25 cellular contexts compared by ENCODE assay signal in genomic region chr17:43938838-43939182, GRCh38. TPM values are rescaled to one million over a fixed set of nuclear protein-coding genes. Genes with fewer than 3 reads are reported as not detected.
DNase-seq lines count a peak whose midpoint lies in the region; ATAC-seq and TF ChIP-seq lines count a peak whose summit lies in the region.
"Had no signal": no experiment of that assay in that cellular context is flagged by ENCODE, and none has a peak within 500 bp of the region (broad histone marks: within the 10 kb centered on the region; RNA-seq: fewer than 3 reads in every experiment).

No MANE protein-coding gene starts in this region.

- POLR2A ChIA-PET in T-cell (lab: Charles Lee): no interaction called here
- POLR2A ChIA-PET in SK-N-SH (lab: Yijun Ruan, JAX): no interaction called here

- 77% methylated on average over 6 of the region's 6 CpGs for WGBS in SK-N-SH (ENCODE audit: low lambda C conversion rate)

- H4K20me1 ChIP-seq in SK-N-SH (ENCODE audit: insufficient read depth): no peaks in the 10 kb centered on the region

- no peaks in the 10 kb centered on the region for H3K36me3 ChIP-seq in SK-N-SH (replicated peaks in 1 of 2; ENCODE audit: control insufficient read depth in 1 of 2, insufficient read depth in 2 of 2, low read length in 1 of 2)

- H3K4me2 ChIP-seq in SK-N-SH: no peak overlapping the region

- TF ChIP-seq RAD21 in SK-N-SH (IDR thresholded peaks at IDR 0.05; ENCODE audit: low read length): no peak

- H3K36me3 Mint-ChIP-seq in T-cell (no peaks in the 10 kb centered on the region), naive B cell (no peaks in the 10 kb centered on the region)
- H3K36me3 Mint-ChIP-seq: mesothelial cell of epicardium; stimulated activated naive B cell treated with anti-CD40 and anti-IgM and Interleukin-4, amounts not matched to agents 10 μg/mL and 1 μg/mL and 100 μg/mL, for 72 hours had no signal

- H3K27me3 Mint-ChIP-seq in stimulated activated naive CD8-positive, alpha-beta T cell treated with anti-CD3 and anti-CD28 coated beads, Interleukin-15, amount 100 ng/mL, for 72 hours: peaks cover 28% of the 10 kb centered on the region
- H3K27me3 Mint-ChIP-seq in T-cell (peaks cover 0 to 16% of the 10 kb centered on the region in 2 donors), naive B cell (peaks cover 13 to 56% (median 35%) of the 10 kb centered on the region in 3 donors)

- H3K4me1 ChIP-seq in SK-N-SH (ENCODE audit: control insufficient read depth in 1 of 2, insufficient read depth in 2 of 2, low read depth in 1 of 2, low read length in 1 of 2): peaks cover 0 to 7% of the 10 kb centered on the region in 2 experiments; a peak in 1 of 4 replicates

- H3K9me3 Mint-ChIP-seq in stimulated activated naive CD8-positive, alpha-beta T cell treated with anti-CD3 and anti-CD28 coated beads, Interleukin-15, amount 100 ng/mL, for 72 hours: no peaks in the 10 kb centered on the region
- no peaks in the 10 kb centered on the region for H3K9me3 Mint-ChIP-seq in T-cell
- no peaks in the 10 kb centered on the region for H3K9me3 Mint-ChIP-seq in naive B cell
- H3K9me3 Mint-ChIP-seq: HFFc6; mesothelial cell of epicardium; stimulated activated naive B cell treated with anti-CD40 and anti-IgM and Interleukin-4, amounts not matched to agents 10 μg/mL and 1 μg/mL and 100 μg/mL, for 72 hours had no signal

- H3K4me1 Mint-ChIP-seq in stimulated activated naive CD8-positive, alpha-beta T cell treated with anti-CD3 and anti-CD28 coated beads, Interleukin-15, amount 100 ng/mL, for 72 hours: peaks cover 28% of the 10 kb centered on the region
- peaks cover 0 to 13% (median 9%) of the 10 kb centered on the region in 3 donors for H3K4me1 Mint-ChIP-seq in T-cell
- H3K4me1 Mint-ChIP-seq in naive B cell: peaks cover 0 to 10% (median 4%) of the 10 kb centered on the region in 3 donors

- ATAC-seq in stimulated activated naive CD8-positive, alpha-beta T cell treated with anti-CD3 and anti-CD28 coated beads, Interleukin-15, amount 100 ng/mL, for 72 hours: no peak
- ATAC-seq in stimulated activated naive CD8-positive, alpha-beta T cell treated with anti-CD3 and anti-CD28 coated beads, Interleukin-15, Interleukin-2, amounts not matched to agents 100 U/mL and 50 U/mL, for 24 hours: no peak
- ATAC-seq in T-cell (replicated peaks in 1 of 4): no peak
- ATAC-seq in naive B cell (ENCODE audit: low read depth in 2 of 2): no peak
- no peak for ATAC-seq in GM18907 (IDR thresholded peaks at IDR 0.05; ENCODE audit: unreplicated experiment)
- no peak for ATAC-seq in GM18868 (IDR thresholded peaks at IDR 0.05; ENCODE audit: unreplicated experiment)

- H3F3A ChIP-seq in SK-N-SH (replicated peaks; ENCODE audit: insufficient read depth): no peaks in the 10 kb centered on the region

- no peak overlapping the region for H3K4me3 ChIP-seq in SK-N-SH (ENCODE audit: low read depth in 2 of 2, low read length in 1 of 2)

- peak overlapping the region; percentile 29 to 66 for H3K4me3 Mint-ChIP-seq in stimulated activated naive CD8-positive, alpha-beta T cell treated with anti-CD3 and anti-CD28 coated beads, Interleukin-15, amount 100 ng/mL, for 72 hours
- H3K4me3 Mint-ChIP-seq in T-cell: peak overlapping the region in 2 of 3 donors; percentile 13 to 66
- peak overlapping the region in 6 of 8 donors; percentile 29 to 60 (median 44) for H3K4me3 Mint-ChIP-seq in naive B cell
- H3K4me3 Mint-ChIP-seq: HFFc6, mesothelial cell of epicardium had no signal

- no peak overlapping the region for H3K9ac ChIP-seq in SK-N-SH
- H3K9ac ChIP-seq: GM23248 had no signal

- peak overlapping the region in 1 of 2 donors; percentile 67 for H3K27ac Mint-ChIP-seq in stimulated activated naive CD8-positive, alpha-beta T cell treated with anti-CD3 and anti-CD28 coated beads, Interleukin-15, amount 100 ng/mL, for 72 hours
- H3K27ac Mint-ChIP-seq in T-cell (no peak overlapping the region), naive B cell (no peak overlapping the region)
- H3K27ac Mint-ChIP-seq: HFFc6, mesothelial cell of epicardium had no signal

- no peak for TF ChIP-seq EP300 in SK-N-SH (IDR thresholded peaks at IDR 0.05; ENCODE audit: borderline replicate concordance in 1 of 2, low read depth in 1 of 2, low read length in 1 of 2)

- H3K79me2 ChIP-seq in SK-N-SH (ENCODE audit: insufficient read depth): no peaks in the 10 kb centered on the region

- no peaks in the 10 kb centered on the region for H3K9me3 ChIP-seq in SK-N-SH
- H3K9me3 ChIP-seq: A549 had no signal

- CTCF ChIA-PET in T-cell (lab: Charles Lee) (no interaction called here), SK-N-SH (lab: Yijun Ruan, JAX) (interaction anchor here (0.9 to 18.2 kb wide), 5 partner anchors 28 to 63 kb away, joined by 3 to 638 read pairs (median 80); partner anchors contain the start of genes MPP2, NAGS and TMEM101)

- DNase-seq in stimulated activated naive CD8-positive, alpha-beta T cell treated with anti-CD3 and anti-CD28 coated beads, Interleukin-15, amount 100 ng/mL, for 72 hours: no peak
- DNase-seq in stimulated activated naive CD8-positive, alpha-beta T cell treated with anti-CD3 and anti-CD28 coated beads, Interleukin-15, Interleukin-2, amounts not matched to agents 100 U/mL and 50 U/mL, for 24 hours: no peak
- DNase-seq in T-cell (no peak), naive B cell (no peak), globus pallidus (ENCODE audit: low spot score) (no peak), SK-N-SH (no peak)
- DNase-seq: activated T-cell treated with anti-CD3 and anti-CD28 coated beads for 4 hours, cortex of kidney, HFFc6, SIG-M5, T-helper 9 cell had no signal

- no peak overlapping the region for H2AFZ ChIP-seq in SK-N-SH (ENCODE audit: low read depth)
- H2AFZ ChIP-seq: GM23248 had no signal

- no peaks in the 10 kb centered on the region for H3K27me3 ChIP-seq in SK-N-SH (ENCODE audit: insufficient read depth)

- no peak overlapping the region for H3K27ac ChIP-seq in SK-N-SH (ENCODE audit: low read depth in 2 of 2, low read length in 1 of 2)
- H3K27ac ChIP-seq: GM23248, VCaP had no signal

- no peaks in the 10 kb centered on the region for H3K9me2 ChIP-seq in SK-N-SH

- TF ChIP-seq CTCF in SK-N-SH (IDR thresholded peaks at IDR 0.05): no peak

TF ChIP-seq in SK-N-SH, 30 proteins besides CTCF, POLR2A, EP300 and RAD21:
- TF ChIP-seq RFX5 (IDR thresholded peaks at IDR 0.05; ENCODE audit: low read length): no peak
- TF ChIP-seq MAX (IDR thresholded peaks at IDR 0.05; ENCODE audit: low read depth): no peak
- no peak for TF ChIP-seq ELF1 (IDR thresholded peaks at IDR 0.05)
- TF ChIP-seq RCOR1 (IDR thresholded peaks at IDR 0.05; ENCODE audit: low read length): no peak
- TF ChIP-seq SMC3 (IDR thresholded peaks at IDR 0.05; ENCODE audit: low read depth, low read length): no peak
- no peak for TF ChIP-seq EZH2phosphoT487 (IDR thresholded peaks at IDR 0.05; ENCODE audit: borderline replicate concordance, low read depth)
- TF ChIP-seq TEAD4 (IDR thresholded peaks at IDR 0.05; ENCODE audit: borderline replicate concordance, insufficient read depth): no peak
- TF ChIP-seq FOSL2 (IDR thresholded peaks at IDR 0.05; ENCODE audit: borderline replicate concordance, low read depth): no peak
- no peak for TF ChIP-seq GABPA (IDR thresholded peaks at IDR 0.05; ENCODE audit: low read depth)
- no peak for TF ChIP-seq FOXM1 (IDR thresholded peaks at IDR 0.05; ENCODE audit: low read depth)
- no peak for TF ChIP-seq FOXJ3 (CRISPR knock-in tag; IDR thresholded peaks at IDR 0.05)
- no peak for TF ChIP-seq JUND (IDR thresholded peaks at IDR 0.05)
- no peak for TF ChIP-seq POLR2AphosphoS5 (IDR thresholded peaks at IDR 0.05; ENCODE audit: low read depth, low read length)
- TF ChIP-seq, protein P1, sequence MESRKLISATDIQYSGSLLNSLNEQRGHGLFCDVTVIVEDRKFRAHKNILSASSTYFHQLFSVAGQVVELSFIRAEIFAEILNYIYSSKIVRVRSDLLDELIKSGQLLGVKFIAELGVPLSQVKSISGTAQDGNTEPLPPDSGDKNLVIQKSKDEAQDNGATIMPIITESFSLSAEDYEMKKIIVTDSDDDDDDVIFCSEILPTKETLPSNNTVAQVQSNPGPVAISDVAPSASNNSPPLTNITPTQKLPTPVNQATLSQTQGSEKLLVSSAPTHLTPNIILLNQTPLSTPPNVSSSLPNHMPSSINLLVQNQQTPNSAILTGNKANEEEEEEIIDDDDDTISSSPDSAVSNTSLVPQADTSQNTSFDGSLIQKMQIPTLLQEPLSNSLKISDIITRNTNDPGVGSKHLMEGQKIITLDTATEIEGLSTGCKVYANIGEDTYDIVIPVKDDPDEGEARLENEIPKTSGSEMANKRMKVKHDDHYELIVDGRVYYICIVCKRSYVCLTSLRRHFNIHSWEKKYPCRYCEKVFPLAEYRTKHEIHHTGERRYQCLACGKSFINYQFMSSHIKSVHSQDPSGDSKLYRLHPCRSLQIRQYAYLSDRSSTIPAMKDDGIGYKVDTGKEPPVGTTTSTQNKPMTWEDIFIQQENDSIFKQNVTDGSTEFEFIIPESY (IDR thresholded peaks at IDR 0.05; ENCODE audit: borderline replicate concordance, low read depth): no peak
- no peak for TF ChIP-seq NRF1 (IDR thresholded peaks at IDR 0.05; ENCODE audit: low read depth, low read length)
- TF ChIP-seq YY1 (IDR thresholded peaks at IDR 0.05; ENCODE audit: low read depth): no peak

RNA-seq across cellular contexts. Expression of gene PPY, which starts 3.5 kb away (rescaled TPM):
- not detected for total RNA-seq in T-cell
- polyA plus RNA-seq in naive B cell (ENCODE audit: low read depth in 6 of 6) (not detected), SK-N-SH (2012; rRNA removed) (not detected in 2 replicates)
- polyA plus RNA-seq in SK-N-SH (2012; cell fraction: cytosol; rRNA removed): not detected in 2 replicates
- not detected in 2 replicates for polyA plus RNA-seq in SK-N-SH (2012; cell fraction: nucleus; rRNA removed)
- total RNA-seq: esophagus mucosa, fibroblast of villous mesenchyme, GM23248, HFFc6, lower leg skin, mesothelial cell of epicardium, osteoblast, skeletal muscle tissue, temporal lobe, ureter had no signal
- polyA plus RNA-seq: A549, GM23248 had no signal

RNA-seq across cellular contexts. Expression of gene PYY, which starts 14.9 kb away (rescaled TPM):
- not detected for total RNA-seq in T-cell
- polyA plus RNA-seq in naive B cell (ENCODE audit: low read depth in 6 of 6) (not detected), SK-N-SH (2012; rRNA removed) (0.10 and 0.21 TPM in 2 replicates)
- polyA plus RNA-seq in SK-N-SH (2012; cell fraction: cytosol; rRNA removed): 0.08 and 0.14 TPM in 2 replicates
- polyA plus RNA-seq in SK-N-SH (2012; cell fraction: nucleus; rRNA removed): 0.33 and 0.36 TPM in 2 replicates
- total RNA-seq: esophagus mucosa, fibroblast of villous mesenchyme, GM23248, lower leg skin, mesothelial cell of epicardium, osteoblast, skeletal muscle tissue, temporal lobe, ureter had no signal
- polyA plus RNA-seq: A549, GM23248 had no signal

RNA-seq across cellular contexts. Expression of gene MPP2, which starts 31.5 kb away (rescaled TPM):
- 1 to 10 TPM; 1.6 to 5.6 (median 3.2) TPM for total RNA-seq in T-cell
- under 1 TPM in 1 of 6 donors, not detected in 5; 0.18 TPM for polyA plus RNA-seq in naive B cell (ENCODE audit: low read depth in 6 of 6)
- 8.1 and 8.3 TPM in 2 replicates for polyA plus RNA-seq in SK-N-SH (2012; rRNA removed)
- polyA plus RNA-seq in SK-N-SH (2012; cell fraction: cytosol; rRNA removed): 3.6 and 5.5 TPM in 2 replicates
- polyA plus RNA-seq in SK-N-SH (2012; cell fraction: nucleus; rRNA removed): 10.2 and 13.4 TPM in 2 replicates
